Comparison of ENCODE assay signal across 20 cellular contexts in the genomic region with DNA sequence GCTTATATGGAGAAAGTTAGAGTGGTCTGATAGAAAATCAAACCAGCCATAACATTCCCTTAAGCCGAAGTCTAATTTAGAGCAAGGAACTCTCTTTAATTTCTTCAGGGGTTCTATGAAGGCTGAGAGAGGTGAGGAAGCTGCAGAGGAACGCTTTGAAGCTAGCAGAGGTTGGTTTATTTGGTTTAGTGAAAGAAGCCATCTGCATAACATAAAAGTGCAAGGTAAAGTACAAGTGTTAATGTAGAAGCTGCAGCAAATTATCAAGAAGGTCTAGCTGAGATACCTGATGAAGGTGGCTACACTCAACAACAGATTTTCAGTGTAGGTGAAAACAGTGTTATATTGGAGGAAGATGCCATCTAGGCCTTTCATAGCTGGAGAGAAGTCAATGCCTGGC. TPM values are rescaled to one million over a fixed set of nuclear protein-coding genes. Genes with fewer than 3 reads are reported as not detected.
A peak's percentile ranks its signal among the peaks of the same experiment; 100 is the strongest.
DNase-seq lines count a peak whose midpoint lies in the region; ATAC-seq and TF ChIP-seq lines count a peak whose summit lies in the region.
"Had no signal": no experiment of that assay in that cellular context is flagged by ENCODE, and none has a peak within 500 bp of the region (broad histone marks: within the 10 kb centered on the region; RNA-seq: fewer than 3 reads in every experiment).

No MANE protein-coding gene starts in this region.

- H3K27ac Mint-ChIP-seq in activated naive CD4-positive, alpha-beta T cell treated with anti-CD3 and anti-CD28 coated beads, Interleukin-2, amount 10 ng/mL, durations not matched to agents 7 days and 5 days, result peak overlapping the region; percentile 29
- peak overlapping the region; percentile 5 for H3K27ac Mint-ChIP-seq in CD8-positive, alpha-beta T cell
- peak overlapping the region; percentile 76 for H3K27ac Mint-ChIP-seq in activated naive CD8-positive, alpha-beta T cell treated with anti-CD3 and anti-CD28 coated beads for 36 hours
- peak overlapping the region in 8 of 9 donors; percentile 1 to 68 (median 29) for H3K27ac Mint-ChIP-seq in naive thymus-derived CD4-positive, alpha-beta T cell
- H3K27ac Mint-ChIP-seq in endothelial cell (ENCODE audit: unreplicated experiment), result no peak overlapping the region

- peaks cover 61% of the 10 kb centered on the region for H3K4me1 ChIP-seq in CD8-positive, alpha-beta T cell (ENCODE audit: insufficient read depth, low read length)
- H3K4me1 ChIP-seq in naive thymus-derived CD4-positive, alpha-beta T cell (ENCODE audit: control insufficient read depth in 2 of 2, insufficient read depth in 2 of 2, low read length in 2 of 2), result peaks cover 19 to 54% of the 10 kb centered on the region in 2 donors

- H3K4me3 ChIP-seq in CD8-positive, alpha-beta T cell (ENCODE audit: low read depth, low read length), result no peak overlapping the region
- no peak overlapping the region for H3K4me3 ChIP-seq in naive thymus-derived CD4-positive, alpha-beta T cell (ENCODE audit: low read length)
- H3K4me3 ChIP-seq: K562 had no signal

- ATAC-seq in CD8-positive, alpha-beta T cell, result peak; percentile 32
- peak; percentile 68 for ATAC-seq in naive thymus-derived CD4-positive, alpha-beta T cell
- no peak for ATAC-seq in HG03175 (IDR thresholded peaks at IDR 0.05; ENCODE audit: unreplicated experiment)
- no peak for ATAC-seq in HG03520 (IDR thresholded peaks at IDR 0.05; ENCODE audit: unreplicated experiment)
- ATAC-seq: K562 had no signal

- no peaks in the 10 kb centered on the region for H3K9me3 ChIP-seq in CD8-positive, alpha-beta T cell (ENCODE audit: low read length)
- H3K9me3 ChIP-seq in naive thymus-derived CD4-positive, alpha-beta T cell (ENCODE audit: control insufficient read depth in 2 of 3, low read length in 3 of 3), result no peaks in the 10 kb centered on the region
- H3K9me3 ChIP-seq: BE2C had no signal

- peaks cover 20% of the 10 kb centered on the region for H3K27me3 Mint-ChIP-seq in activated naive CD4-positive, alpha-beta T cell treated with anti-CD3 and anti-CD28 coated beads, Interleukin-2, amount 10 ng/mL, durations not matched to agents 7 days and 5 days
- no peaks in the 10 kb centered on the region for H3K27me3 Mint-ChIP-seq in CD8-positive, alpha-beta T cell (ENCODE audit: low read depth)
- no peaks in the 10 kb centered on the region for H3K27me3 Mint-ChIP-seq in activated naive CD8-positive, alpha-beta T cell treated with anti-CD3 and anti-CD28 coated beads for 36 hours
- H3K27me3 Mint-ChIP-seq in naive thymus-derived CD4-positive, alpha-beta T cell, result peaks cover 0 to 58% (median 0%) of the 10 kb centered on the region in 5 donors
- H3K27me3 Mint-ChIP-seq in endothelial cell (ENCODE audit: unreplicated experiment), result no peaks in the 10 kb centered on the region
- H3K27me3 Mint-ChIP-seq: CD4-positive, alpha-beta memory T cell had no signal

- CTCF ChIA-PET in activated naive CD4-positive, alpha-beta T cell treated with anti-CD3 and anti-CD28 coated beads, Interleukin-2, amount 10 ng/mL, durations not matched to agents 7 days and 5 days (lab: Charles Lee), result interaction anchor here (1.3 to 9.9 kb wide), 4 partner anchors 20 to 121 kb away, joined by 3 to 91 read pairs (median 6); no protein-coding TSS in a partner anchor
- CTCF ChIA-PET in CD8-positive, alpha-beta T cell (lab: Charles Lee), result interaction anchor here (1.3 to 9.3 kb wide), 4 partner anchors 10 to 19 kb away, joined by 4 to 160 read pairs (median 6); no protein-coding TSS in a partner anchor
- CTCF ChIA-PET in naive thymus-derived CD4-positive, alpha-beta T cell (lab: Charles Lee), result interaction anchor here (0.6 to 2.8 kb wide), 6 partner anchors 11 to 747 kb away, joined by 3 to 10 read pairs (median 4); no protein-coding TSS in a partner anchor

- no peak overlapping the region for H3K27ac ChIP-seq in CD8-positive, alpha-beta T cell (ENCODE audit: low read depth, low read length)
- H3K27ac ChIP-seq in naive thymus-derived CD4-positive, alpha-beta T cell (ENCODE audit: low read depth, low read length), result no peak overlapping the region

- intact Hi-C loops in CD8-positive, alpha-beta T cell (cut with DNase I, micrococcal nuclease), result no loop called here
- intact Hi-C loops in naive thymus-derived CD4-positive, alpha-beta T cell (cut with micrococcal nuclease), result loop anchor here in 1 of 2 donors (1.0 to 5.0 kb wide), 3 partner anchors 53 to 794 kb away; a partner anchor contains a TSS

- peaks cover 2% of the 10 kb centered on the region for H3K36me3 Mint-ChIP-seq in activated naive CD4-positive, alpha-beta T cell treated with anti-CD3 and anti-CD28 coated beads, Interleukin-2, amount 10 ng/mL, durations not matched to agents 7 days and 5 days
- no peaks in the 10 kb centered on the region for H3K36me3 Mint-ChIP-seq in CD8-positive, alpha-beta T cell
- H3K36me3 Mint-ChIP-seq in activated naive CD8-positive, alpha-beta T cell treated with anti-CD3 and anti-CD28 coated beads for 36 hours, result peaks cover 3% of the 10 kb centered on the region
- no peaks in the 10 kb centered on the region for H3K36me3 Mint-ChIP-seq in naive thymus-derived CD4-positive, alpha-beta T cell
- H3K36me3 Mint-ChIP-seq in endothelial cell (ENCODE audit: low read depth, unreplicated experiment), result no peaks in the 10 kb centered on the region
- H3K36me3 Mint-ChIP-seq: CD4-positive, alpha-beta memory T cell had no signal

- no peak for TF ChIP-seq CTCF in CD8-positive, alpha-beta T cell (IDR thresholded peaks at IDR 0.05)
- TF ChIP-seq CTCF in endothelial cell (IDR thresholded peaks at IDR 0.05; ENCODE audit: unreplicated experiment), result no peak

- no peaks in the 10 kb centered on the region for H3K36me3 ChIP-seq in CD8-positive, alpha-beta T cell (ENCODE audit: insufficient read depth, low read length)
- H3K36me3 ChIP-seq in naive thymus-derived CD4-positive, alpha-beta T cell (ENCODE audit: control insufficient read depth in 2 of 3, insufficient read depth in 3 of 3, low read length in 3 of 3), result no peaks in the 10 kb centered on the region
- H3K36me3 ChIP-seq: BE2C had no signal

- H3K9me3 Mint-ChIP-seq in activated naive CD4-positive, alpha-beta T cell treated with anti-CD3 and anti-CD28 coated beads, Interleukin-2, amount 10 ng/mL, durations not matched to agents 7 days and 5 days, result no peaks in the 10 kb centered on the region
- H3K9me3 Mint-ChIP-seq in CD8-positive, alpha-beta T cell, result no peaks in the 10 kb centered on the region
- H3K9me3 Mint-ChIP-seq in activated naive CD8-positive, alpha-beta T cell treated with anti-CD3 and anti-CD28 coated beads for 36 hours, result peaks cover 3% of the 10 kb centered on the region
- H3K9me3 Mint-ChIP-seq in naive thymus-derived CD4-positive, alpha-beta T cell, result peaks cover 0 to 2% (median 0%) of the 10 kb centered on the region in 11 donors
- H3K9me3 Mint-ChIP-seq in endothelial cell (ENCODE audit: unreplicated experiment), result no peaks in the 10 kb centered on the region
- H3K9me3 Mint-ChIP-seq: CD4-positive, alpha-beta memory T cell had no signal

- H3K27me3 ChIP-seq in CD8-positive, alpha-beta T cell (ENCODE audit: insufficient read depth, low read length), result no peaks in the 10 kb centered on the region
- no peaks in the 10 kb centered on the region for H3K27me3 ChIP-seq in naive thymus-derived CD4-positive, alpha-beta T cell (ENCODE audit: control insufficient read depth in 2 of 2, insufficient read depth in 2 of 2, low read length in 2 of 2)
- H3K27me3 ChIP-seq: BE2C had no signal

- H3K4me3 Mint-ChIP-seq in activated naive CD4-positive, alpha-beta T cell treated with anti-CD3 and anti-CD28 coated beads, Interleukin-2, amount 10 ng/mL, durations not matched to agents 7 days and 5 days, result no peak overlapping the region
- peak overlapping the region; percentile 23 for H3K4me3 Mint-ChIP-seq in CD8-positive, alpha-beta T cell
- peak overlapping the region; percentile 23 for H3K4me3 Mint-ChIP-seq in activated naive CD8-positive, alpha-beta T cell treated with anti-CD3 and anti-CD28 coated beads for 36 hours
- peak overlapping the region in 8 of 10 donors; percentile 13 to 80 (median 54) for H3K4me3 Mint-ChIP-seq in naive thymus-derived CD4-positive, alpha-beta T cell
- no peak overlapping the region for H3K4me3 Mint-ChIP-seq in endothelial cell (ENCODE audit: unreplicated experiment)

- DNase-seq in activated naive CD4-positive, alpha-beta T cell treated with anti-CD3 and anti-CD28 coated beads, Interleukin-2, amount 10 ng/mL, durations not matched to agents 7 days and 5 days, result no peak
- DNase-seq in activated naive CD4-positive, alpha-beta T cell treated with anti-CD3 and anti-CD28 coated beads, Interleukin-2, amount 50 U/mL, for 16 hours, result no peak
- no peak for DNase-seq in CD8-positive, alpha-beta T cell
- no peak for DNase-seq in activated naive CD8-positive, alpha-beta T cell treated with anti-CD3 and anti-CD28 coated beads for 36 hours
- peak in 6 of 9 donors; percentile 32 to 50 (median 42) for DNase-seq in naive thymus-derived CD4-positive, alpha-beta T cell
- no peak for DNase-seq in endothelial cell (ENCODE audit: low spot score)
- DNase-seq: BE2C; Calu3; GF-D8; NCI-H1105 treated with DMSO at 0.1 percent for 48 hours; NCI-H1694; NCI-H2081 treated with DMSO at 0.1 percent for 48 hours; NCI-H510A; NCI-H748 treated with DMSO at 0.1 percent for 48 hours; NK-92 treated with Interleukin-12 subunit alpha and Interleukin-12 subunit beta, amount 100 ng/mL, for 24 hours; Right ventricle myocardium superior had no signal

- POLR2A ChIA-PET in CD8-positive, alpha-beta T cell (lab: Charles Lee), result interaction anchor here (0.8 to 0.9 kb wide), 2 partner anchors 12 to 75 kb away, joined by 3 to 4 read pairs; no protein-coding TSS in a partner anchor
- POLR2A ChIA-PET in naive thymus-derived CD4-positive, alpha-beta T cell (lab: Charles Lee), result interaction anchor here (1.4 to 1.5 kb wide), 2 partner anchors 18 to 41 kb away, joined by 4 read pairs; no protein-coding TSS in a partner anchor

- peaks cover 58% of the 10 kb centered on the region for H3K4me1 Mint-ChIP-seq in activated naive CD4-positive, alpha-beta T cell treated with anti-CD3 and anti-CD28 coated beads, Interleukin-2, amount 10 ng/mL, durations not matched to agents 7 days and 5 days
- peaks cover 58% of the 10 kb centered on the region for H3K4me1 Mint-ChIP-seq in CD8-positive, alpha-beta T cell (ENCODE audit: low read depth)
- H3K4me1 Mint-ChIP-seq in activated naive CD8-positive, alpha-beta T cell treated with anti-CD3 and anti-CD28 coated beads for 36 hours, result peaks cover 65% of the 10 kb centered on the region
- H3K4me1 Mint-ChIP-seq in naive thymus-derived CD4-positive, alpha-beta T cell, result peaks cover 44 to 72% (median 66%) of the 10 kb centered on the region in 7 donors
- peaks cover 14% of the 10 kb centered on the region for H3K4me1 Mint-ChIP-seq in endothelial cell (ENCODE audit: unreplicated experiment)

RNA-seq across cellular contexts. Expression of a gene that starts 54.0 kb away (rescaled TPM):
- total RNA-seq in CD8-positive, alpha-beta T cell, result 1 to 10 TPM; 4.4 to 5.0 TPM
- total RNA-seq in activated naive CD8-positive, alpha-beta T cell treated with anti-CD3 and anti-CD28 coated beads for 36 hours, result 10 to 100 TPM in 1 of 2 experiments, 1 to 10 TPM in 1; 8.4 to 10.2 TPM
- 1 to 10 TPM; 2.1 to 6.4 (median 4.4) TPM for total RNA-seq in naive thymus-derived CD4-positive, alpha-beta T cell
- polyA plus RNA-seq in naive thymus-derived CD4-positive, alpha-beta T cell, result 1 to 10 TPM; 3.0 to 4.1 TPM
- 44.1 TPM for total RNA-seq in endothelial cell (ENCODE audit: unreplicated experiment)

Comparison
In these comparisons a context has a peak if more than half of its experiments do, and no peak if none do; other contexts are left out.
1. DNase-seq: peak in naive thymus-derived CD4-positive, alpha-beta T cell (6 of 9); none in activated naive CD4-positive, alpha-beta T cell treated with anti-CD3 and anti-CD28 coated beads, Interleukin-2, amount 10 ng/mL, durations not matched to agents 7 days and 5 days (single experiment), activated naive CD4-positive, alpha-beta T cell treated with anti-CD3 and anti-CD28 coated beads, Interleukin-2, amount 50 U/mL, for 16 hours (single experiment), CD8-positive, alpha-beta T cell (0 of 7), activated naive CD8-positive, alpha-beta T cell treated with anti-CD3 and anti-CD28 coated beads for 36 hours (single experiment) and endothelial cell (single experiment).
2. H3K4me3 Mint-ChIP-seq: peak in CD8-positive, alpha-beta T cell (single experiment), activated naive CD8-positive, alpha-beta T cell treated with anti-CD3 and anti-CD28 coated beads for 36 hours (single experiment) and naive thymus-derived CD4-positive, alpha-beta T cell (8 of 10); none in activated naive CD4-positive, alpha-beta T cell treated with anti-CD3 and anti-CD28 coated beads, Interleukin-2, amount 10 ng/mL, durations not matched to agents 7 days and 5 days (single experiment) and endothelial cell (single experiment).
3. ATAC-seq: peak in CD8-positive, alpha-beta T cell (single experiment) and naive thymus-derived CD4-positive, alpha-beta T cell (single experiment); none in HG03175 (single experiment) and HG03520 (single experiment).